Comparison of ENCODE assay signal across 9 cellular contexts in genomic region chr3:15794303-15794771, GRCh38. TPM values are rescaled to one million over a fixed set of nuclear protein-coding genes. Genes with fewer than 3 reads are reported as not detected.
A peak's percentile ranks its signal among the peaks of the same experiment; 100 is the strongest.
DNase-seq lines count a peak whose midpoint lies in the region; ATAC-seq, FAIRE-seq and TF ChIP-seq lines count a peak whose summit lies in the region.
"Had no signal": no experiment of that assay in that cellular context is flagged by ENCODE, and none has a peak within 500 bp of the region (broad histone marks: within the 10 kb centered on the region; RNA-seq: fewer than 3 reads in every experiment).

No MANE protein-coding gene starts in this region.

- no peaks in the 10 kb centered on the region for H3K27me3 Mint-ChIP-seq in natural killer cell treated with Interleukin-12 subunit alpha and Interleukin-12 subunit beta and Interleukin-15 and Interleukin-18, amount 100 ng/mL, for 72 hours
- no peaks in the 10 kb centered on the region for H3K27me3 Mint-ChIP-seq in type B pancreatic cell

- H3K4me3 Mint-ChIP-seq in natural killer cell treated with Interleukin-12 subunit alpha and Interleukin-12 subunit beta and Interleukin-15 and Interleukin-18, amount 100 ng/mL, for 72 hours = peak overlapping the region; percentile 94
- H3K4me3 Mint-ChIP-seq in type B pancreatic cell = no peak overlapping the region

- H3K27me3 ChIP-seq in HUES48 (ENCODE audit: control insufficient read depth, insufficient read depth, low read length) (no peaks in the 10 kb centered on the region), ascending aorta (no peaks in the 10 kb centered on the region)

- H3K27ac ChIP-seq in HUES48 (ENCODE audit: low read depth, low read length) (no peak overlapping the region), ascending aorta (peak overlapping the region; percentile 73 to 76)

- intact Hi-C loops in ascending aorta (cut with DNase I) = no loop called here

- FAIRE-seq in GM12892 (lab: Jason Lieb, UNC) = peak; percentile 44

- H3K27ac Mint-ChIP-seq in natural killer cell treated with Interleukin-12 subunit alpha and Interleukin-12 subunit beta and Interleukin-15 and Interleukin-18, amount 100 ng/mL, for 72 hours = peak overlapping the region; percentile 91 to 94
- no peak overlapping the region for H3K27ac Mint-ChIP-seq in type B pancreatic cell

- DNase-seq in GM12892 (ENCODE audit: insufficient read length) = no peak
- no peak for DNase-seq in ascending aorta (ENCODE audit: low spot score in 2 of 2)
- DNase-seq in natural killer cell treated with Interleukin-12 subunit alpha and Interleukin-12 subunit beta and Interleukin-15 and Interleukin-18, amount 100 ng/mL, for 72 hours (ENCODE audit: low spot score) = no peak
- DNase-seq in mucosa of gallbladder (ENCODE audit: low spot score) = no peak
- no peak for DNase-seq in middle frontal gyrus (ENCODE audit: extremely low spot score, low spot score)
- no peak for DNase-seq in type B pancreatic cell (ENCODE audit: extremely low spot score, unreplicated experiment)

- no peaks in the 10 kb centered on the region for H3K9me3 ChIP-seq in HUES48 (ENCODE audit: control insufficient read depth, insufficient read depth, low read length)
- H3K9me3 ChIP-seq in ascending aorta = no peaks in the 10 kb centered on the region

- H3K9ac ChIP-seq in HUES48 (ENCODE audit: low read depth, low read length) = peak overlapping the region; percentile 32; the same call in 1 of the 2 replicates

- peaks cover 8% of the 10 kb centered on the region for H3K9me3 Mint-ChIP-seq in natural killer cell treated with Interleukin-12 subunit alpha and Interleukin-12 subunit beta and Interleukin-15 and Interleukin-18, amount 100 ng/mL, for 72 hours
- peaks cover 3% of the 10 kb centered on the region for H3K9me3 Mint-ChIP-seq in type B pancreatic cell

- peaks cover 63 to 80% of the 10 kb centered on the region in 2 donors for H3K4me1 Mint-ChIP-seq in natural killer cell treated with Interleukin-12 subunit alpha and Interleukin-12 subunit beta and Interleukin-15 and Interleukin-18, amount 100 ng/mL, for 72 hours (ENCODE audit: low read depth in 2 of 2)
- peaks cover 34% of the 10 kb centered on the region for H3K4me1 Mint-ChIP-seq in type B pancreatic cell (ENCODE audit: unreplicated experiment)

- peaks cover 28% of the 10 kb centered on the region for H3K36me3 Mint-ChIP-seq in natural killer cell treated with Interleukin-12 subunit alpha and Interleukin-12 subunit beta and Interleukin-15 and Interleukin-18, amount 100 ng/mL, for 72 hours
- peaks cover 22% of the 10 kb centered on the region for H3K36me3 Mint-ChIP-seq in type B pancreatic cell

- H3K36me3 ChIP-seq in HUES48 (ENCODE audit: control insufficient read depth, insufficient read depth, low read length) (peaks cover 10% of the 10 kb centered on the region; the same call in 1 of the 2 replicates), ascending aorta (no peaks in the 10 kb centered on the region)

- TF ChIP-seq CTCF in ascending aorta (IDR thresholded peaks at IDR 0.05) (no peak), type B pancreatic cell (conservative IDR thresholded peaks at IDR 0.05) (no peak)

- TF ChIP-seq POLR2A in GM12892 (IDR thresholded peaks at IDR 0.05; ENCODE audit: low read depth, low read length) = no peak

- H3K4me1 ChIP-seq in HUES48 (ENCODE audit: control insufficient read depth, insufficient read depth, low read length) = peaks cover 32% of the 10 kb centered on the region
- peaks cover 5 to 6% of the 10 kb centered on the region in 2 donors for H3K4me1 ChIP-seq in ascending aorta

- peak; percentile 68 to 69 for ATAC-seq in natural killer cell treated with Interleukin-12 subunit alpha and Interleukin-12 subunit beta and Interleukin-15 and Interleukin-18, amount 100 ng/mL, for 72 hours
- no peak for ATAC-seq in HG03045 (IDR thresholded peaks at IDR 0.05; ENCODE audit: unreplicated experiment)

- H3K4me3 ChIP-seq in HUES48 (ENCODE audit: low read depth, low read length) (no peak overlapping the region), ascending aorta (peak overlapping the region in 1 of 2 donors; percentile 54)
- H3K4me3 ChIP-seq: lung had no signal

RNA-seq across cellular contexts. Expression of gene ANKRD28, which starts 3.4 kb away (rescaled TPM):
- 22.0 TPM for polyA plus RNA-seq in GM12892 (2012; ENCODE audit: missing spikeins)
- total RNA-seq in ascending aorta (19.7 TPM), mucosa of gallbladder (36.6 TPM), type B pancreatic cell (ENCODE audit: low replicate concordance) (32.1 and 44.3 TPM in 2 replicates)
- 10 to 100 TPM; 29.3 to 50.0 TPM for total RNA-seq in natural killer cell treated with Interleukin-12 subunit alpha and Interleukin-12 subunit beta and Interleukin-15 and Interleukin-18, amount 100 ng/mL, for 72 hours
